Comparison of ENCODE assay signal across 2 cellular contexts in genomic region chr3:114551770-114552526, GRCh38.
TF ChIP-seq lines count a peak whose summit lies in the region.

No MANE protein-coding gene starts in this region.

TF ChIP-seq in IMR-90, 13 proteins besides CTCF, POLR2A, EP300 and RAD21:
- no peak for TF ChIP-seq CEBPB (IDR thresholded peaks at IDR 0.05; ENCODE audit: low read depth, low read length)
- no peak for TF ChIP-seq MAFK (IDR thresholded peaks at IDR 0.05; ENCODE audit: low read depth, low read length)
- no peak for TF ChIP-seq RFX5 (IDR thresholded peaks at IDR 0.05; ENCODE audit: low read depth, low read length)
- TF ChIP-seq RCOR1 (IDR thresholded peaks at IDR 0.05; ENCODE audit: insufficient replicate concordance, low read length): no peak
- peak; percentile 76 for TF ChIP-seq FOS (IDR thresholded peaks at IDR 0.05; ENCODE audit: low read depth, low read length)
- TF ChIP-seq MXI1 (IDR thresholded peaks at IDR 0.05; ENCODE audit: borderline replicate concordance, low read depth, low read length): no peak
- TF ChIP-seq USF2 (IDR thresholded peaks at IDR 0.05; ENCODE audit: low read depth, low read length): no peak

TF ChIP-seq in K562, 482 proteins besides CTCF, POLR2A, EP300 and RAD21:
- TF ChIP-seq CBFA2T3 (IDR thresholded peaks at IDR 0.05): peak; percentile 45
- no peak for TF ChIP-seq NFYB (IDR thresholded peaks at IDR 0.05; ENCODE audit: extremely low read depth, insufficient read length)
- TF ChIP-seq JUN (IDR thresholded peaks at IDR 0.05; ENCODE audit: borderline replicate concordance, low read depth, low read length): 0 out of 2 replicates have a peak, but pooled peaks have one; percentile 36
- no peak for TF ChIP-seq JUN (CRISPR knock-in tag; IDR thresholded peaks at IDR 0.05; ENCODE audit: borderline replicate concordance)
- peak; percentile 59 for TF ChIP-seq ARID1B (IDR thresholded peaks at IDR 0.05)
- TF ChIP-seq FOSL1 (tag; conservative IDR thresholded peaks at IDR 0.05): peak; percentile 73
- TF ChIP-seq ZNF696 (CRISPR knock-in tag; conservative IDR thresholded peaks at IDR 0.05): no peak
- peak; percentile 49 for TF ChIP-seq EGR1 (conservative IDR thresholded peaks at IDR 0.05)
- TF ChIP-seq, protein P1, sequence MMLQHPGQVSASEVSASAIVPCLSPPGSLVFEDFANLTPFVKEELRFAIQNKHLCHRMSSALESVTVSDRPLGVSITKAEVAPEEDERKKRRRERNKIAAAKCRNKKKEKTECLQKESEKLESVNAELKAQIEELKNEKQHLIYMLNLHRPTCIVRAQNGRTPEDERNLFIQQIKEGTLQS (IDR thresholded peaks at IDR 0.05): peak; percentile 33; the same call in 1 of the 2 replicates
- TF ChIP-seq, protein P1 (CRISPR knock-in tag; conservative IDR thresholded peaks at IDR 0.05): no peak
